9 cellular contexts compared by ENCODE assay signal in the genomic region with DNA sequence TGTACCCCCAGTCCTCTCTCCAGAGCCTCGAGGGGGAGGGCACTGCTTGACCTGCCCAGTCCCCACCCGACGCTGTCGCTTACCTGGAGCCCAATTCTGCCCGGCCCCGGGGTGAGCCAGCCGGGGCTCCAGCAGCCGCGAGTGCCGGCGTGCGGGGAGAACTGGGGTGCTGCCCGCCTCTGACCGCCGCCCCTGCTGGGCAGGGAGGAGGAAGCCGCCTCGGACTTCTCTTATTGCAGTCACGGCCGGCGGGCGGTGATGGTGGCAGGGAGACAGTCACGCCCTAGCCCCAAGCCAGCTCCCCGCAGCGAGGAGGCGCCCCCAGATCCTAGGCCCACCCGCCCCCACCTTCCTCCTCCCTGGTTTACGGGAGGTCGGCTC. TPM values are rescaled to one million over a fixed set of nuclear protein-coding genes. Genes with fewer than 3 reads are reported as not detected.
DNase-seq lines count a peak whose midpoint lies in the region; ATAC-seq and TF ChIP-seq lines count a peak whose summit lies in the region.
"Had no signal": no experiment of that assay in that cellular context is flagged by ENCODE, and none has a peak within 500 bp of the region (broad histone marks: within the 10 kb centered on the region; RNA-seq: fewer than 3 reads in every experiment).

A gene (minus strand): TSS at position 204 of the 381 bp plus-strand sequence. CDS start 11,269 bp downstream, outside the sequence.

- ATAC-seq in left colon: peak; percentile 45
- no peak for ATAC-seq in GM19351 (IDR thresholded peaks at IDR 0.05; ENCODE audit: unreplicated experiment)

- no peaks in the 10 kb centered on the region for H3K9me3 Mint-ChIP-seq in IgD-negative memory B cell

- no peaks in the 10 kb centered on the region for H3K36me3 Mint-ChIP-seq in IgD-negative memory B cell

- no peak for TF ChIP-seq CTCF in brain microvascular endothelial cell (IDR thresholded peaks at IDR 0.05; ENCODE audit: low read depth, low read length, missing control alignments)

- H3K4me3 ChIP-seq in brain microvascular endothelial cell (ENCODE audit: low read depth, low read length) (peak within 1 kb of the TSS; percentile 45), subcutaneous abdominal adipose tissue (ENCODE audit: low read depth in 1 of 5, low read length in 5 of 5) (peak within 1 kb of the TSS; percentile 54 to 72 (median 68))

- H3K36me3 ChIP-seq in brain microvascular endothelial cell (replicated peaks) (no peaks in the 10 kb centered on the region), subcutaneous abdominal adipose tissue (ENCODE audit: control insufficient read depth in 5 of 5, insufficient read depth in 5 of 5, low read length in 5 of 5) (no peaks in the 10 kb centered on the region)

- peaks cover 46 to 48% (median 48%) of the 10 kb centered on the region in 3 donors for H3K4me1 Mint-ChIP-seq in IgD-negative memory B cell

- peak within 1 kb of the TSS; percentile 43 to 91 (median 79) for H3K9ac ChIP-seq in subcutaneous abdominal adipose tissue (ENCODE audit: low read length in 5 of 5)

- H3K4me3 Mint-ChIP-seq in IgD-negative memory B cell: peak within 1 kb of the TSS; percentile 52 to 95 (median 86)

- peaks cover 12% of the 10 kb centered on the region for H3K27me3 ChIP-seq in brain microvascular endothelial cell (replicated peaks)
- peaks cover 0 to 3% (median 0%) of the 10 kb centered on the region in 5 donors for H3K27me3 ChIP-seq in subcutaneous abdominal adipose tissue (ENCODE audit: control insufficient read depth in 5 of 5, insufficient read depth in 4 of 5, low read length in 5 of 5)

- peaks cover 13 to 52% (median 40%) of the 10 kb centered on the region in 5 donors for H3K4me1 ChIP-seq in subcutaneous abdominal adipose tissue (ENCODE audit: control insufficient read depth in 5 of 5, insufficient read depth in 5 of 5, low read length in 5 of 5)

- no peaks in the 10 kb centered on the region for H3K27me3 Mint-ChIP-seq in IgD-negative memory B cell

- H3K27ac Mint-ChIP-seq in IgD-negative memory B cell: peak within 1 kb of the TSS; percentile 46 to 98 (median 70)

- DNase-seq in brain microvascular endothelial cell (no peak), left colon (peak in 1 of 2 donors; percentile 39), DMS 273 (lab: John Stamatoyannopoulos, UW; ENCODE audit: unreplicated experiment) (no peak), H4 (ENCODE audit: low spot score) (no peak)
- no peak for DNase-seq in stimulated activated CD4-positive, alpha-beta T cell treated with anti-CD3 and anti-CD28 coated beads, Interleukin-12 subunit alpha, Interleukin-12 subunit beta, amount 100 ng/mL, for 4 hours
- DNase-seq: activated naive CD4-positive, alpha-beta T cell treated with Interleukin-2 at 50 U/mL for 16 hours had no signal

- no peak within 1 kb of the TSS for H3K27ac ChIP-seq in brain microvascular endothelial cell
- peak within 1 kb of the TSS; percentile 84 for H3K27ac ChIP-seq in subcutaneous abdominal adipose tissue (ENCODE audit: low read depth, low read length)

- intact Hi-C loops in left colon (cut with DNase I, micrococcal nuclease): no loop called here

- in situ Hi-C loops in brain microvascular endothelial cell (cut with HindIII; ENCODE audit: low pct_ligation_motif_present, low sequenced_read_pairs): no loop called here

- no peaks in the 10 kb centered on the region for H3K9me3 ChIP-seq in subcutaneous abdominal adipose tissue (ENCODE audit: control insufficient read depth in 5 of 5, low read length in 5 of 5)

RNA-seq across cellular contexts. Expression of the gene that starts here (rescaled TPM):
- 72.0 TPM for polyA plus RNA-seq in IgD-negative memory B cell
- total RNA-seq in left colon: 1 to 10 TPM; 1.6 to 2.2 TPM
- not detected in 2 replicates for total RNA-seq in H4 (2014; rRNA removed; shearing (Covaris generic))
